Comparison of ENCODE assay signal across 1 cellular context in the genomic region with DNA sequence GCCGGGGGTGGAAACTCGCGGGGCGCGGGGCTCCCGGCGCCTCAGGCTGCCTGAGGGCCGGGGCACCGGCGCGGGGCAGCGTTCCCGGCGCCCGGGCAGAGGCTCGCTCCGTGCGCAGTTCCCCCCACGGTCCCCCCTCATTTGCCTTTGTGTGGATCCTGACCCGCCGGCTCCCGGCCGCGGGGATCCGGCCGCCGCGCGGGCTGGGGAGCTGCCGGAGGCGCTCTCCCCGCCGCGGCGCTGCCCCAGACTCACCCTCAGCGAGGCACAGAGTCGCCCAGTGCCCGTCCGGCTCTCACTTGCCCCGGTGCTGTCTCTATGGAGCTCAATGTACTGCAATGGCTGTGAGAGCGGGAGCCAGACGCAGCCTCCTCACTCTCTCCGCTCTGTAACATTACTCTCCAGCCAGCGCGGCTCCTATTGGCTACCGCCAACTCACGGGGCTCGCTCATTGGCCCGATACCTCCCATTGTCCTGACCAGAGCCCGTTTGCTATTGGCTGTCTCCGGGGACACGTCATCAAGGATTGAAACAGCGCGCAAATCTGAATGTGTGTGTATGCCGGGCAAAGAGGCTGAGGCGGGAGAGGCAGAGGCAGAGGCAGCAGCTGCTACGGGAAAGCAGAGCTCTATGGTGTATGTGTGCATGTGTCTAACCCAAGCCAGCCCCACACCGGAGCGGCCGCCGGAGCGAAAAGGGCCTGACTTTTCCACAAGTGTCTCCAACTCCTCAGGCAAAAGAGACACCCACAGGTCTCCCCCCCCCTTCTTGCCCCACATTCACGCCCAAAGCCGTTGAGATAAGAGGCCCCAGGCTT.
TF ChIP-seq lines count a peak whose summit lies in the region.

A gene (minus strand): TSS at position 396 of the 817 bp plus-strand sequence. CDS start 2,256 bp downstream, outside the sequence.

TF ChIP-seq in GM12878, 131 proteins besides CTCF, POLR2A, EP300 and RAD21 (continued from another document and continues in another):
- TF ChIP-seq, protein P1, sequence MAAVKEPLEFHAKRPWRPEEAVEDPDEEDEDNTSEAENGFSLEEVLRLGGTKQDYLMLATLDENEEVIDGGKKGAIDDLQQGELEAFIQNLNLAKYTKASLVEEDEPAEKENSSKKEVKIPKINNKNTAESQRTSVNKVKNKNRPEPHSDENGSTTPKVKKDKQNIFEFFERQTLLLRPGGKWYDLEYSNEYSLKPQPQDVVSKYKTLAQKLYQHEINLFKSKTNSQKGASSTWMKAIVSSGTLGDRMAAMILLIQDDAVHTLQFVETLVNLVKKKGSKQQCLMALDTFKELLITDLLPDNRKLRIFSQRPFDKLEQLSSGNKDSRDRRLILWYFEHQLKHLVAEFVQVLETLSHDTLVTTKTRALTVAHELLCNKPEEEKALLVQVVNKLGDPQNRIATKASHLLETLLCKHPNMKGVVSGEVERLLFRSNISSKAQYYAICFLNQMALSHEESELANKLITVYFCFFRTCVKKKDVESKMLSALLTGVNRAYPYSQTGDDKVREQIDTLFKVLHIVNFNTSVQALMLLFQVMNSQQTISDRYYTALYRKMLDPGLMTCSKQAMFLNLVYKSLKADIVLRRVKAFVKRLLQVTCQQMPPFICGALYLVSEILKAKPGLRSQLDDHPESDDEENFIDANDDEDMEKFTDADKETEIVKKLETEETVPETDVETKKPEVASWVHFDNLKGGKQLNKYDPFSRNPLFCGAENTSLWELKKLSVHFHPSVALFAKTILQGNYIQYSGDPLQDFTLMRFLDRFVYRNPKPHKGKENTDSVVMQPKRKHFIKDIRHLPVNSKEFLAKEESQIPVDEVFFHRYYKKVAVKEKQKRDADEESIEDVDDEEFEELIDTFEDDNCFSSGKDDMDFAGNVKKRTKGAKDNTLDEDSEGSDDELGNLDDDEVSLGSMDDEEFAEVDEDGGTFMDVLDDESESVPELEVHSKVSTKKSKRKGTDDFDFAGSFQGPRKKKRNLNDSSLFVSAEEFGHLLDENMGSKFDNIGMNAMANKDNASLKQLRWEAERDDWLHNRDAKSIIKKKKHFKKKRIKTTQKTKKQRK (IDR thresholded peaks at IDR 0.05; ENCODE audit: low read depth, low read length) = no peak
- TF ChIP-seq KAT2A (conservative IDR thresholded peaks at IDR 0.05; ENCODE audit: control insufficient read depth, low read depth, low read length) (no peak), IKZF2 (IDR thresholded peaks at IDR 0.05) (no peak), CBX3 (IDR thresholded peaks at IDR 0.05; ENCODE audit: borderline replicate concordance, low read depth) (no peak), BMI1 (IDR thresholded peaks at IDR 0.05; ENCODE audit: borderline replicate concordance) (no peak), SIX5 (IDR thresholded peaks at IDR 0.05; ENCODE audit: low read depth, low read length, severe bottlenecking) (no peak), RUNX3 (IDR thresholded peaks at IDR 0.05; ENCODE audit: low read length) (peak; percentile 18; the same call in 1 of the 2 replicates), TBL1XR1 (IDR thresholded peaks at IDR 0.05; ENCODE audit: low read depth, low read length) (no peak), SMAD1 (IDR thresholded peaks at IDR 0.05; ENCODE audit: low read depth, partially characterized antibody) (peak; percentile 45), POLR2AphosphoS2 (IDR thresholded peaks at IDR 0.05; ENCODE audit: low read depth, low read length) (peak; percentile 78), ZNF24 (IDR thresholded peaks at IDR 0.05) (no peak), BCL11A (IDR thresholded peaks at IDR 0.05; ENCODE audit: low read depth, low read length) (no peak), JUNB (IDR thresholded peaks at IDR 0.05) (no peak), ATF7 (IDR thresholded peaks at IDR 0.05; ENCODE audit: low read depth) (peak; percentile 74), ZNF384 (IDR thresholded peaks at IDR 0.05; ENCODE audit: borderline replicate concordance, low read depth, low read length) (no peak), BHLHE40 (IDR thresholded peaks at IDR 0.05; ENCODE audit: borderline replicate concordance in 1 of 2, low read depth in 2 of 2, low read length in 1 of 2) (peak in 1 of 2 experiments; percentile 10; a peak in 1 of 4 replicates), KLF5 (IDR thresholded peaks at IDR 0.05; ENCODE audit: partially characterized antibody) (peak; percentile 26), NFXL1 (IDR thresholded peaks at IDR 0.05; ENCODE audit: borderline replicate concordance) (0 out of 2 replicates have a peak, but pooled peaks have one; percentile 34), KDM1A (IDR thresholded peaks at IDR 0.05; ENCODE audit: borderline replicate concordance) (no peak), NRF1 (conservative IDR thresholded peaks at IDR 0.05; ENCODE audit: low read depth, low read length) (no peak), ETV6 (conservative IDR thresholded peaks at IDR 0.05 in 1 of 2, IDR thresholded peaks at IDR 0.05 in 1 of 2; ENCODE audit: borderline replicate concordance in 1 of 2, low read depth in 1 of 2) (no peak), SREBF2 (IDR thresholded peaks at IDR 0.05; ENCODE audit: low read length) (0 out of 2 replicates have a peak, but pooled peaks have one; percentile 36), POU2F2 (IDR thresholded peaks at IDR 0.05; ENCODE audit: borderline replicate concordance, low read depth, low read length) (peak; percentile 53; the same call in 1 of the 3 replicates), TCF12 (IDR thresholded peaks at IDR 0.05; ENCODE audit: low read depth, low read length) (0 out of 2 replicates have a peak, but pooled peaks have one; percentile 54), STAT1 (conservative IDR thresholded peaks at IDR 0.05) (no peak)
- TF ChIP-seq, protein P2, sequence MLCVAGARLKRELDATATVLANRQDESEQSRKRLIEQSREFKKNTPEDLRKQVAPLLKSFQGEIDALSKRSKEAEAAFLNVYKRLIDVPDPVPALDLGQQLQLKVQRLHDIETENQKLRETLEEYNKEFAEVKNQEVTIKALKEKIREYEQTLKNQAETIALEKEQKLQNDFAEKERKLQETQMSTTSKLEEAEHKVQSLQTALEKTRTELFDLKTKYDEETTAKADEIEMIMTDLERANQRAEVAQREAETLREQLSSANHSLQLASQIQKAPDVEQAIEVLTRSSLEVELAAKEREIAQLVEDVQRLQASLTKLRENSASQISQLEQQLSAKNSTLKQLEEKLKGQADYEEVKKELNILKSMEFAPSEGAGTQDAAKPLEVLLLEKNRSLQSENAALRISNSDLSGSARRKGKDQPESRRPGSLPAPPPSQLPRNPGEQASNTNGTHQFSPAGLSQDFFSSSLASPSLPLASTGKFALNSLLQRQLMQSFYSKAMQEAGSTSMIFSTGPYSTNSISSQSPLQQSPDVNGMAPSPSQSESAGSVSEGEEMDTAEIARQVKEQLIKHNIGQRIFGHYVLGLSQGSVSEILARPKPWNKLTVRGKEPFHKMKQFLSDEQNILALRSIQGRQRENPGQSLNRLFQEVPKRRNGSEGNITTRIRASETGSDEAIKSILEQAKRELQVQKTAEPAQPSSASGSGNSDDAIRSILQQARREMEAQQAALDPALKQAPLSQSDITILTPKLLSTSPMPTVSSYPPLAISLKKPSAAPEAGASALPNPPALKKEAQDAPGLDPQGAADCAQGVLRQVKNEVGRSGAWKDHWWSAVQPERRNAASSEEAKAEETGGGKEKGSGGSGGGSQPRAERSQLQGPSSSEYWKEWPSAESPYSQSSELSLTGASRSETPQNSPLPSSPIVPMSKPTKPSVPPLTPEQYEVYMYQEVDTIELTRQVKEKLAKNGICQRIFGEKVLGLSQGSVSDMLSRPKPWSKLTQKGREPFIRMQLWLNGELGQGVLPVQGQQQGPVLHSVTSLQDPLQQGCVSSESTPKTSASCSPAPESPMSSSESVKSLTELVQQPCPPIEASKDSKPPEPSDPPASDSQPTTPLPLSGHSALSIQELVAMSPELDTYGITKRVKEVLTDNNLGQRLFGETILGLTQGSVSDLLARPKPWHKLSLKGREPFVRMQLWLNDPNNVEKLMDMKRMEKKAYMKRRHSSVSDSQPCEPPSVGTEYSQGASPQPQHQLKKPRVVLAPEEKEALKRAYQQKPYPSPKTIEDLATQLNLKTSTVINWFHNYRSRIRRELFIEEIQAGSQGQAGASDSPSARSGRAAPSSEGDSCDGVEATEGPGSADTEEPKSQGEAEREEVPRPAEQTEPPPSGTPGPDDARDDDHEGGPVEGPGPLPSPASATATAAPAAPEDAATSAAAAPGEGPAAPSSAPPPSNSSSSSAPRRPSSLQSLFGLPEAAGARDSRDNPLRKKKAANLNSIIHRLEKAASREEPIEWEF (IDR thresholded peaks at IDR 0.05; ENCODE audit: insufficient replicate concordance, low read depth, low read length) = no peak
- TF ChIP-seq, protein P3, sequence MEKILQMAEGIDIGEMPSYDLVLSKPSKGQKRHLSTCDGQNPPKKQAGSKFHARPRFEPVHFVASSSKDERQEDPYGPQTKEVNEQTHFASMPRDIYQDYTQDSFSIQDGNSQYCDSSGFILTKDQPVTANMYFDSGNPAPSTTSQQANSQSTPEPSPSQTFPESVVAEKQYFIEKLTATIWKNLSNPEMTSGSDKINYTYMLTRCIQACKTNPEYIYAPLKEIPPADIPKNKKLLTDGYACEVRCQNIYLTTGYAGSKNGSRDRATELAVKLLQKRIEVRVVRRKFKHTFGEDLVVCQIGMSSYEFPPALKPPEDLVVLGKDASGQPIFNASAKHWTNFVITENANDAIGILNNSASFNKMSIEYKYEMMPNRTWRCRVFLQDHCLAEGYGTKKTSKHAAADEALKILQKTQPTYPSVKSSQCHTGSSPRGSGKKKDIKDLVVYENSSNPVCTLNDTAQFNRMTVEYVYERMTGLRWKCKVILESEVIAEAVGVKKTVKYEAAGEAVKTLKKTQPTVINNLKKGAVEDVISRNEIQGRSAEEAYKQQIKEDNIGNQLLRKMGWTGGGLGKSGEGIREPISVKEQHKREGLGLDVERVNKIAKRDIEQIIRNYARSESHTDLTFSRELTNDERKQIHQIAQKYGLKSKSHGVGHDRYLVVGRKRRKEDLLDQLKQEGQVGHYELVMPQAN (conservative IDR thresholded peaks at IDR 0.05) = peak; percentile 99
- TF ChIP-seq, protein P4, sequence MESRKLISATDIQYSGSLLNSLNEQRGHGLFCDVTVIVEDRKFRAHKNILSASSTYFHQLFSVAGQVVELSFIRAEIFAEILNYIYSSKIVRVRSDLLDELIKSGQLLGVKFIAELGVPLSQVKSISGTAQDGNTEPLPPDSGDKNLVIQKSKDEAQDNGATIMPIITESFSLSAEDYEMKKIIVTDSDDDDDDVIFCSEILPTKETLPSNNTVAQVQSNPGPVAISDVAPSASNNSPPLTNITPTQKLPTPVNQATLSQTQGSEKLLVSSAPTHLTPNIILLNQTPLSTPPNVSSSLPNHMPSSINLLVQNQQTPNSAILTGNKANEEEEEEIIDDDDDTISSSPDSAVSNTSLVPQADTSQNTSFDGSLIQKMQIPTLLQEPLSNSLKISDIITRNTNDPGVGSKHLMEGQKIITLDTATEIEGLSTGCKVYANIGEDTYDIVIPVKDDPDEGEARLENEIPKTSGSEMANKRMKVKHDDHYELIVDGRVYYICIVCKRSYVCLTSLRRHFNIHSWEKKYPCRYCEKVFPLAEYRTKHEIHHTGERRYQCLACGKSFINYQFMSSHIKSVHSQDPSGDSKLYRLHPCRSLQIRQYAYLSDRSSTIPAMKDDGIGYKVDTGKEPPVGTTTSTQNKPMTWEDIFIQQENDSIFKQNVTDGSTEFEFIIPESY (IDR thresholded peaks at IDR 0.05) = no peak
- TF ChIP-seq, protein P5, sequence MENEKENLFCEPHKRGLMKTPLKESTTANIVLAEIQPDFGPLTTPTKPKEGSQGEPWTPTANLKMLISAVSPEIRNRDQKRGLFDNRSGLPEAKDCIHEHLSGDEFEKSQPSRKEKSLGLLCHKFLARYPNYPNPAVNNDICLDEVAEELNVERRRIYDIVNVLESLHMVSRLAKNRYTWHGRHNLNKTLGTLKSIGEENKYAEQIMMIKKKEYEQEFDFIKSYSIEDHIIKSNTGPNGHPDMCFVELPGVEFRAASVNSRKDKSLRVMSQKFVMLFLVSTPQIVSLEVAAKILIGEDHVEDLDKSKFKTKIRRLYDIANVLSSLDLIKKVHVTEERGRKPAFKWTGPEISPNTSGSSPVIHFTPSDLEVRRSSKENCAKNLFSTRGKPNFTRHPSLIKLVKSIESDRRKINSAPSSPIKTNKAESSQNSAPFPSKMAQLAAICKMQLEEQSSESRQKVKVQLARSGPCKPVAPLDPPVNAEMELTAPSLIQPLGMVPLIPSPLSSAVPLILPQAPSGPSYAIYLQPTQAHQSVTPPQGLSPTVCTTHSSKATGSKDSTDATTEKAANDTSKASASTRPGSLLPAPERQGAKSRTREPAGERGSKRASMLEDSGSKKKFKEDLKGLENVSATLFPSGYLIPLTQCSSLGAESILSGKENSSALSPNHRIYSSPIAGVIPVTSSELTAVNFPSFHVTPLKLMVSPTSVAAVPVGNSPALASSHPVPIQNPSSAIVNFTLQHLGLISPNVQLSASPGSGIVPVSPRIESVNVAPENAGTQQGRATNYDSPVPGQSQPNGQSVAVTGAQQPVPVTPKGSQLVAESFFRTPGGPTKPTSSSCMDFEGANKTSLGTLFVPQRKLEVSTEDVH (IDR thresholded peaks at IDR 0.05; ENCODE audit: low read depth, partially characterized antibody) = no peak
- TF ChIP-seq, protein P6, sequence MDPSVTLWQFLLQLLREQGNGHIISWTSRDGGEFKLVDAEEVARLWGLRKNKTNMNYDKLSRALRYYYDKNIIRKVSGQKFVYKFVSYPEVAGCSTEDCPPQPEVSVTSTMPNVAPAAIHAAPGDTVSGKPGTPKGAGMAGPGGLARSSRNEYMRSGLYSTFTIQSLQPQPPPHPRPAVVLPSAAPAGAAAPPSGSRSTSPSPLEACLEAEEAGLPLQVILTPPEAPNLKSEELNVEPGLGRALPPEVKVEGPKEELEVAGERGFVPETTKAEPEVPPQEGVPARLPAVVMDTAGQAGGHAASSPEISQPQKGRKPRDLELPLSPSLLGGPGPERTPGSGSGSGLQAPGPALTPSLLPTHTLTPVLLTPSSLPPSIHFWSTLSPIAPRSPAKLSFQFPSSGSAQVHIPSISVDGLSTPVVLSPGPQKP (IDR thresholded peaks at IDR 0.05; ENCODE audit: low read depth, low read length) = no peak
- TF ChIP-seq, protein P7, sequence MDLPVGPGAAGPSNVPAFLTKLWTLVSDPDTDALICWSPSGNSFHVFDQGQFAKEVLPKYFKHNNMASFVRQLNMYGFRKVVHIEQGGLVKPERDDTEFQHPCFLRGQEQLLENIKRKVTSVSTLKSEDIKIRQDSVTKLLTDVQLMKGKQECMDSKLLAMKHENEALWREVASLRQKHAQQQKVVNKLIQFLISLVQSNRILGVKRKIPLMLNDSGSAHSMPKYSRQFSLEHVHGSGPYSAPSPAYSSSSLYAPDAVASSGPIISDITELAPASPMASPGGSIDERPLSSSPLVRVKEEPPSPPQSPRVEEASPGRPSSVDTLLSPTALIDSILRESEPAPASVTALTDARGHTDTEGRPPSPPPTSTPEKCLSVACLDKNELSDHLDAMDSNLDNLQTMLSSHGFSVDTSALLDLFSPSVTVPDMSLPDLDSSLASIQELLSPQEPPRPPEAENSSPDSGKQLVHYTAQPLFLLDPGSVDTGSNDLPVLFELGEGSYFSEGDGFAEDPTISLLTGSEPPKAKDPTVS (IDR thresholded peaks at IDR 0.05; ENCODE audit: low read depth, low read length) = no peak
- TF ChIP-seq, protein P8, sequence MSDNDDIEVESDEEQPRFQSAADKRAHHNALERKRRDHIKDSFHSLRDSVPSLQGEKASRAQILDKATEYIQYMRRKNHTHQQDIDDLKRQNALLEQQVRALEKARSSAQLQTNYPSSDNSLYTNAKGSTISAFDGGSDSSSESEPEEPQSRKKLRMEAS (IDR thresholded peaks at IDR 0.05; ENCODE audit: low read depth, low read length) = peak; percentile 90
- TF ChIP-seq, protein P9, sequence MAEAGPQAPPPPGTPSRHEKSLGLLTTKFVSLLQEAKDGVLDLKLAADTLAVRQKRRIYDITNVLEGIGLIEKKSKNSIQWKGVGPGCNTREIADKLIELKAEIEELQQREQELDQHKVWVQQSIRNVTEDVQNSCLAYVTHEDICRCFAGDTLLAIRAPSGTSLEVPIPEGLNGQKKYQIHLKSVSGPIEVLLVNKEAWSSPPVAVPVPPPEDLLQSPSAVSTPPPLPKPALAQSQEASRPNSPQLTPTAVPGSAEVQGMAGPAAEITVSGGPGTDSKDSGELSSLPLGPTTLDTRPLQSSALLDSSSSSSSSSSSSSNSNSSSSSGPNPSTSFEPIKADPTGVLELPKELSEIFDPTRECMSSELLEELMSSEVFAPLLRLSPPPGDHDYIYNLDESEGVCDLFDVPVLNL (IDR thresholded peaks at IDR 0.05; ENCODE audit: low read depth, low read length) = peak; percentile 99
